17 cellular contexts compared by ENCODE assay signal in the genomic region with DNA sequence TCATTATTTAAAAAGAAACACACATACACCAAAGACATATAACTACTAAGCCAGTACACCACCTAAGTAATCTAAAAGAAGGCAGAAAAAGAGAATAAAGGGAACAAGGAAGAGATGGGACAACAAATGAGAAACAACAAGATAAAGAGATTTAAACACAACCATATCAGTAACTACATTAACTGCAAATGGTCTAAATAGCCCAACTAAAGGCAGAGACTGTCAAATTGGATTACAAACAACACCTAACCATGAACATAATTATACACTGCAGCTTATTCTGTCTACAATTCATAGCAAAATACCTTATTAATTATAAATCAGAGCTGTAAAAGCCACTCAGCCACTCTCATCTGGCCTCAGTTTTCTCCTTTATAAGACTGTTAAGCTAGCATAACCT. TPM values are rescaled to one million over a fixed set of nuclear protein-coding genes. Genes with fewer than 3 reads are reported as not detected.
A peak's percentile ranks its signal among the peaks of the same experiment; 100 is the strongest.
DNase-seq lines count a peak whose midpoint lies in the region; ATAC-seq and TF ChIP-seq lines count a peak whose summit lies in the region.
"Had no signal": no experiment of that assay in that cellular context is flagged by ENCODE, and none has a peak within 500 bp of the region (broad histone marks: within the 10 kb centered on the region; RNA-seq: fewer than 3 reads in every experiment).

No MANE protein-coding gene starts in this region.

- peaks cover 32% of the 10 kb centered on the region for H3K4me1 Mint-ChIP-seq in Calu3 (ENCODE audit: low read depth, unreplicated experiment)
- H3K4me1 Mint-ChIP-seq in endodermal cell = peaks cover 12% of the 10 kb centered on the region

- peak overlapping the region; percentile 49 for H3K27ac ChIP-seq in VCaP
- no peak overlapping the region for H3K27ac ChIP-seq in endodermal cell (ENCODE audit: low read depth, low read length)
- H3K27ac ChIP-seq: 22Rv1; BLaER1 treated with 17β-estradiol and CSF1 and Interleukin-3, amounts not matched to agents 10 nM and 100 nM; GM23248 had no signal

- H3K4me3 ChIP-seq in endodermal cell (ENCODE audit: low read length) = peak overlapping the region; percentile 3
- H3K4me3 ChIP-seq: BLaER1 treated with 17β-estradiol and CSF1 and Interleukin-3, amounts not matched to agents 10 nM and 100 nM; GM12878; GM23248 had no signal

- no peak overlapping the region for H3K4me3 Mint-ChIP-seq in Calu3 (ENCODE audit: low read depth, unreplicated experiment)
- H3K4me3 Mint-ChIP-seq in endodermal cell = no peak overlapping the region
- H3K4me3 Mint-ChIP-seq: H9 had no signal

- peaks cover 28% of the 10 kb centered on the region for H3K36me3 ChIP-seq in endodermal cell (ENCODE audit: control insufficient read depth, insufficient read depth, low read length)
- H3K36me3 ChIP-seq: BE2C had no signal

- peak overlapping the region; percentile 4 for H3K27ac Mint-ChIP-seq in Calu3 (ENCODE audit: unreplicated experiment)
- no peak overlapping the region for H3K27ac Mint-ChIP-seq in endodermal cell

- H3K4me1 ChIP-seq in endodermal cell (ENCODE audit: control insufficient read depth, insufficient read depth, low read length) = no peaks in the 10 kb centered on the region
- H3K4me1 ChIP-seq: BE2C had no signal

- intact Hi-C loops in Calu3 (cut with micrococcal nuclease; ENCODE audit: unreplicated experiment) = loop anchor here (10.0 kb wide), 1 partner anchor 325 kb away; no protein-coding TSS in a partner anchor

- H3K27me3 ChIP-seq in endodermal cell (ENCODE audit: control insufficient read depth, insufficient read depth, low read length, poor library complexity, severe bottlenecking) = no peaks in the 10 kb centered on the region
- H3K27me3 ChIP-seq: BE2C; BLaER1 treated with 17β-estradiol and CSF1 and Interleukin-3, amounts not matched to agents 10 nM and 100 nM had no signal

- no peaks in the 10 kb centered on the region for H3K27me3 Mint-ChIP-seq in Calu3 (ENCODE audit: unreplicated experiment)
- H3K27me3 Mint-ChIP-seq in endodermal cell (ENCODE audit: insufficient read depth) = no peaks in the 10 kb centered on the region
- H3K27me3 Mint-ChIP-seq: CD4-positive, alpha-beta memory T cell had no signal

- H3K36me3 Mint-ChIP-seq in Calu3 (ENCODE audit: insufficient read depth, unreplicated experiment) (peaks cover 7% of the 10 kb centered on the region), endodermal cell (ENCODE audit: low read depth) (peaks cover 61% of the 10 kb centered on the region)

- BruUV-seq in Calu3 (replicated peaks; lab: Mats Ljungman, UMichigan) = no TSS peak

- H3K9me3 ChIP-seq in endodermal cell (ENCODE audit: control insufficient read depth, low read length) = peaks cover 47% of the 10 kb centered on the region
- H3K9me3 ChIP-seq: BE2C had no signal

- ATAC-seq in HG02970 (IDR thresholded peaks at IDR 0.05; ENCODE audit: low FRiP score, unreplicated experiment) = no peak
- ATAC-seq: GM12878, HCT116 had no signal

- CTCF ChIA-PET in Calu3 (lab: Charles Lee) = no interaction called here

- H3K9me3 Mint-ChIP-seq in Calu3 (ENCODE audit: low read depth, unreplicated experiment) (peaks cover 7% of the 10 kb centered on the region), endodermal cell (peaks cover 43% of the 10 kb centered on the region)

- no peak overlapping the region for H3K9ac ChIP-seq in endodermal cell (ENCODE audit: extremely low read depth, low read length, poor library complexity, severe bottlenecking)
- H3K9ac ChIP-seq: BLaER1 treated with 17β-estradiol and CSF1 and Interleukin-3, amounts not matched to agents 10 nM and 100 nM; GM23248 had no signal

- TF ChIP-seq CTCF in Calu3 (IDR thresholded peaks at IDR 0.05; ENCODE audit: unreplicated experiment) (no peak), VCaP (conservative IDR thresholded peaks at IDR 0.05) (no peak), endodermal cell (conservative IDR thresholded peaks at IDR 0.05) (no peak)

- DNase-seq in Calu3 = no peak
- no peak for DNase-seq in endodermal cell
- no peak for DNase-seq in activated T-cell treated with anti-CD3 and anti-CD28 coated beads, Interleukin-2, amount 50 U/mL, for 1 hour
- DNase-seq in GF-D8 (lab: John Stamatoyannopoulos, UW) = no peak
- DNase-seq: BE2C; CD4-positive, alpha-beta memory T cell; COR-L47; DMS153; DND-41; GM23248; H9 had no signal

RNA-seq across cellular contexts. Expression of a gene that starts 15.0 kb away (rescaled TPM):
- total RNA-seq in Calu3 (2022) (110 and 115 TPM in 2 replicates), endodermal cell (100 to 1,000 TPM in 1 of 2 donors, 10 to 100 TPM in 1; 85.8 to 116 TPM)
- polyA plus RNA-seq in endodermal cell (2013, experiment 1 of 2) = 84.2 TPM
- 85.3 TPM for polyA plus RNA-seq in endodermal cell (2013, experiment 2 of 2)
